Comparison of ENCODE assay signal across 9 cellular contexts in genomic region chr1:230643887-230644286, GRCh38. TPM values are rescaled to one million over a fixed set of nuclear protein-coding genes. Genes with fewer than 3 reads are reported as not detected.
DNase-seq lines count a peak whose midpoint lies in the region; ATAC-seq and TF ChIP-seq lines count a peak whose summit lies in the region.
"Had no signal": no experiment of that assay in that cellular context is flagged by ENCODE, and none has a peak within 500 bp of the region (broad histone marks: within the 10 kb centered on the region; RNA-seq: fewer than 3 reads in every experiment).

No MANE protein-coding gene starts in this region.

- CTCF ChIA-PET in MCF 10A (lab: Yijun Ruan, JAX): interaction anchor here (0.5 to 2.2 kb wide), 17 partner anchors 8 to 1085 kb away, joined by 3 to 16 read pairs (median 5); partner anchors contain the start of gene ABCB10

- no peak for DNase-seq in MCF 10A (ENCODE audit: unreplicated experiment)
- DNase-seq in breast epithelium (ENCODE audit: low spot score in 2 of 2): no peak
- peak; percentile 65 for DNase-seq in RPMI8226
- peak; percentile 38 for DNase-seq in fibroblast of pulmonary artery (ENCODE audit: low read depth)
- no peak for DNase-seq in foreskin keratinocyte
- DNase-seq: heart right ventricle had no signal

- TF ChIP-seq CTCF in MCF 10A (IDR thresholded peaks at IDR 0.05; ENCODE audit: unreplicated experiment) (no peak), breast epithelium (IDR thresholded peaks at IDR 0.05) (no peak), fibroblast of pulmonary artery (IDR thresholded peaks at IDR 0.05; ENCODE audit: low read length, missing control alignments) (no peak), foreskin keratinocyte (conservative IDR thresholded peaks at IDR 0.05) (no peak)

- ATAC-seq in foreskin keratinocyte: no peak
- ATAC-seq in GM21619 (IDR thresholded peaks at IDR 0.05; ENCODE audit: unreplicated experiment): no peak
- ATAC-seq in GM21367 (IDR thresholded peaks at IDR 0.05; ENCODE audit: unreplicated experiment): no peak
- ATAC-seq: heart right ventricle had no signal

- H3K9ac ChIP-seq in stomach smooth muscle (ENCODE audit: low read length in 2 of 2): no peak overlapping the region

- H3K4me1 Mint-ChIP-seq in MCF 10A (ENCODE audit: insufficient read depth, unreplicated experiment): peaks cover 23% of the 10 kb centered on the region

- H3K36me3 ChIP-seq in breast epithelium (no peaks in the 10 kb centered on the region), stomach smooth muscle (ENCODE audit: control insufficient read depth in 2 of 2, insufficient read depth in 2 of 2, low read length in 2 of 2) (peaks cover 7% of the 10 kb centered on the region in 2 donors)

- H3K27ac ChIP-seq in breast epithelium: no peak overlapping the region
- H3K27ac ChIP-seq in stomach smooth muscle (ENCODE audit: low read length): no peak overlapping the region
- no peak overlapping the region for H3K27ac ChIP-seq in foreskin keratinocyte

- no peak overlapping the region for H3K27ac Mint-ChIP-seq in MCF 10A (ENCODE audit: low read depth, unreplicated experiment)

- H3K36me3 Mint-ChIP-seq in MCF 10A (ENCODE audit: insufficient read depth, unreplicated experiment): no peaks in the 10 kb centered on the region

- H3K4me3 ChIP-seq in breast epithelium (peak overlapping the region in 1 of 3 donors; percentile 75), fibroblast of pulmonary artery (replicated peaks; ENCODE audit: low read depth, low read length) (no peak overlapping the region), stomach smooth muscle (ENCODE audit: low read length in 2 of 2) (peak overlapping the region; percentile 99 to 100)

- TF ChIP-seq POLR2A in breast epithelium (IDR thresholded peaks at IDR 0.05): no peak

- peak overlapping the region; percentile 96 for H3K4me3 Mint-ChIP-seq in MCF 10A (ENCODE audit: unreplicated experiment)

- H3K27me3 ChIP-seq in breast epithelium (no peaks in the 10 kb centered on the region), stomach smooth muscle (ENCODE audit: control insufficient read depth in 1 of 2, insufficient read depth in 2 of 2, low read length in 2 of 2) (peaks cover 2 to 5% of the 10 kb centered on the region in 2 donors), foreskin keratinocyte (peaks cover 5% of the 10 kb centered on the region)

- peaks cover 11% of the 10 kb centered on the region for H3K27me3 Mint-ChIP-seq in MCF 10A (ENCODE audit: insufficient read depth, unreplicated experiment)

- H3K9me3 Mint-ChIP-seq in MCF 10A (ENCODE audit: unreplicated experiment): no peaks in the 10 kb centered on the region

- intact Hi-C loops in MCF 10A (cut with micrococcal nuclease) (loop anchor here (2.0 kb wide), 2 partner anchors 37 to 335 kb away; partner anchors contain the start of genes ARV1 and TTC13), breast epithelium (cut with DNase I; ENCODE audit: low total_unique reads) (loop anchor here (5.0 kb wide), 1 partner anchor 1197 kb away; no protein-coding TSS in a partner anchor)

- peaks cover 0 to 18% of the 10 kb centered on the region in 2 donors for H3K4me1 ChIP-seq in breast epithelium
- no peaks in the 10 kb centered on the region for H3K4me1 ChIP-seq in stomach smooth muscle (ENCODE audit: control insufficient read depth, insufficient read depth, low read length)
- H3K4me1 ChIP-seq in foreskin keratinocyte: peaks cover 19% of the 10 kb centered on the region

- POLR2A ChIA-PET in MCF 10A (lab: Yijun Ruan, JAX): interaction anchor here (0.7 to 3.0 kb wide), 13 partner anchors 10 to 1136 kb away, joined by 3 to 31 read pairs (median 6); partner anchors contain the start of gene NUP133

- no TSS peak for BruUV-seq in MCF 10A (replicated peaks; lab: Mats Ljungman, UMichigan)

- H3K9me3 ChIP-seq in breast epithelium (no peaks in the 10 kb centered on the region), stomach smooth muscle (ENCODE audit: control insufficient read depth in 2 of 2, low read length in 2 of 2) (no peaks in the 10 kb centered on the region)
- H3K9me3 ChIP-seq: heart right ventricle had no signal

RNA-seq across cellular contexts. Expression of gene COG2, which starts 1.6 kb away (rescaled TPM):
- total RNA-seq in MCF 10A (2022): 39.5 and 46.7 TPM in 2 replicates
- total RNA-seq in breast epithelium: 10 to 100 TPM; 22.9 to 44.3 (median 33.4) TPM
- 23.6 and 24.3 TPM in 2 replicates for total RNA-seq in foreskin keratinocyte
- 12.9 and 13.3 TPM in 2 replicates for polyA plus RNA-seq in foreskin keratinocyte

Comparison
In these comparisons a context has a peak if more than half of its experiments do, and no peak if none do; other contexts are left out.
1. DNase-seq: peak in RPMI8226 (single experiment) and fibroblast of pulmonary artery (single experiment); none in MCF 10A (single experiment), breast epithelium (0 of 2) and foreskin keratinocyte (0 of 2).